In the genomic region with DNA sequence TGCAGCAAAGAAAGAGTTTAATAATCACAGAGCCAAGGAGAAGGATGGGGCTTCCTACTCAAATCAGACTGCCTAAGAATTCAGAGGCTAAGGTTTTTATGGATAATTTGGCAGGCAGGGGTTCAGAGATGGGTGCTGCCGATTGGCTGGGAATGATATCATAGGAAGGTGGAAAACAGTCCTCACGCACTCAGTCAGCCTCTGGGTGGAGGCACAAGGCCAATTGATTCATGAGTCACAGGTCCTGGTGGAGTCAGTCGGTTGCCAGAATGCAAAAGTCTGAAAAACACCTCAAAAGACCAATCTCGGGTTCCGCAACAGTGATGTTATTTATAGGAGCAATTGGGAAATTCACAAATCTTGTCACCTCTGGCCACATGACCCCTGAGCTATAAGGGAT, we compare ENCODE assay signal across 14 cellular contexts.
DNase-seq lines count a peak whose midpoint lies in the region; ATAC-seq and TF ChIP-seq lines count a peak whose summit lies in the region.
"Had no signal": no experiment of that assay in that cellular context is flagged by ENCODE, and none has a peak within 500 bp of the region (broad histone marks: within the 10 kb centered on the region; RNA-seq: fewer than 3 reads in every experiment).

No MANE protein-coding gene starts in this region.

- no peaks in the 10 kb centered on the region for H3K4me1 Mint-ChIP-seq in CD8-positive, alpha-beta T cell (ENCODE audit: low read depth)

- H3K4me3 Mint-ChIP-seq in CD8-positive, alpha-beta T cell, result no peak overlapping the region
- H3K4me3 Mint-ChIP-seq: T-helper 1 cell treated with Interleukin-12 subunit alpha and Interleukin-12 subunit beta and Interleukin-4 antibody, amounts not matched to agents 30 μg/mL and 1 μg/mL, for 36 hours had no signal

- H3K27ac ChIP-seq in right lobe of liver, result no peak overlapping the region
- no peak overlapping the region for H3K27ac ChIP-seq in CD8-positive, alpha-beta T cell (ENCODE audit: low read depth, low read length)
- H3K27ac ChIP-seq: 22Rv1 had no signal

- H3K27me3 ChIP-seq in right lobe of liver, result no peaks in the 10 kb centered on the region
- no peaks in the 10 kb centered on the region for H3K27me3 ChIP-seq in CD8-positive, alpha-beta T cell (ENCODE audit: insufficient read depth, low read length)

- ATAC-seq in right lobe of liver, result no peak
- ATAC-seq in CD8-positive, alpha-beta T cell, result no peak

- H3K9me3 Mint-ChIP-seq in CD8-positive, alpha-beta T cell, result peaks cover 2% of the 10 kb centered on the region
- H3K9me3 Mint-ChIP-seq: T-helper 1 cell treated with Interleukin-12 subunit alpha and Interleukin-12 subunit beta and Interleukin-4 antibody, amounts not matched to agents 30 μg/mL and 1 μg/mL, for 36 hours had no signal

- H3K27me3 Mint-ChIP-seq in CD8-positive, alpha-beta T cell (ENCODE audit: low read depth), result peaks cover 8% of the 10 kb centered on the region

- H3K36me3 ChIP-seq in right lobe of liver, result no peaks in the 10 kb centered on the region
- no peaks in the 10 kb centered on the region for H3K36me3 ChIP-seq in CD8-positive, alpha-beta T cell (ENCODE audit: insufficient read depth, low read length)

- 91% methylated on average over 5 of the region's 5 CpGs for WGBS in right lobe of liver (ENCODE audit: insufficient coverage, low coverage, low lambda C conversion rate, missing lambda C conversion rate)

- intact Hi-C loops in right lobe of liver (cut with DNase I), result no loop called here
- intact Hi-C loops in CD8-positive, alpha-beta T cell (cut with DNase I, micrococcal nuclease), result no loop called here

- no peaks in the 10 kb centered on the region for H3K9me3 ChIP-seq in right lobe of liver
- no peaks in the 10 kb centered on the region for H3K9me3 ChIP-seq in CD8-positive, alpha-beta T cell (ENCODE audit: low read length)

- POLR2A ChIA-PET in CD8-positive, alpha-beta T cell (lab: Charles Lee), result no interaction called here

- no peaks in the 10 kb centered on the region for H3K4me1 ChIP-seq in right lobe of liver
- no peaks in the 10 kb centered on the region for H3K4me1 ChIP-seq in CD8-positive, alpha-beta T cell (ENCODE audit: insufficient read depth, low read length)

- no peak overlapping the region for H3K27ac Mint-ChIP-seq in CD8-positive, alpha-beta T cell
- H3K27ac Mint-ChIP-seq: T-helper 1 cell treated with Interleukin-12 subunit alpha and Interleukin-12 subunit beta and Interleukin-4 antibody, amounts not matched to agents 30 μg/mL and 1 μg/mL, for 36 hours had no signal

- H3K4me3 ChIP-seq in right lobe of liver, result no peak overlapping the region
- H3K4me3 ChIP-seq in CD8-positive, alpha-beta T cell (ENCODE audit: low read depth, low read length), result no peak overlapping the region

- no peaks in the 10 kb centered on the region for H3K36me3 Mint-ChIP-seq in CD8-positive, alpha-beta T cell

- TF ChIP-seq POLR2A in right lobe of liver (IDR thresholded peaks at IDR 0.05), result no peak

- CTCF ChIA-PET in CD8-positive, alpha-beta T cell (lab: Charles Lee), result interaction anchor here (1.1 kb wide), 1 partner anchor 15 kb away, joined by 3 read pairs; no protein-coding TSS in a partner anchor

- DNase-seq in DMS 273 (lab: John Stamatoyannopoulos, UW; ENCODE audit: unreplicated experiment), result peak; percentile 1
- DNase-seq in DMS 273 treated with DMSO at 0.1 percent for 48 hours (lab: John Stamatoyannopoulos, UW), result no peak
- DNase-seq in RKO (ENCODE audit: low spot score), result peak; percentile 82
- DNase-seq in fibroblast of gingiva (ENCODE audit: low read depth), result peak; percentile 2
- DNase-seq in right lobe of liver, result no peak
- DNase-seq in stimulated activated CD4-positive, alpha-beta T cell treated with anti-CD3 and anti-CD28 coated beads, Interleukin-4, amount 100 ng/mL, for 24 hours, result no peak
- no peak for DNase-seq in CD8-positive, alpha-beta T cell
- DNase-seq in stimulated activated CD4-positive, alpha-beta T cell treated with anti-CD3 and anti-CD28 coated beads, Interleukin-4, amount 100 ng/mL, for 1 hour, result no peak
- DNase-seq: activated CD8-positive, alpha-beta memory T cell treated with anti-CD3 and anti-CD28 coated beads for 24 hours; activated naive CD4-positive, alpha-beta T cell treated with anti-CD3 and anti-CD28 coated beads, Interleukin-2, amount 50 U/mL, for 16 hours; NCI-H526; retina had no signal

- no peak for TF ChIP-seq CTCF in right lobe of liver (IDR thresholded peaks at IDR 0.05)
- no peak for TF ChIP-seq CTCF in CD8-positive, alpha-beta T cell (IDR thresholded peaks at IDR 0.05)

Comparison
In these comparisons a context has a peak if more than half of its experiments do, and no peak if none do; other contexts are left out.
1. DNase-seq: peak in DMS 273 (single experiment), RKO (single experiment) and fibroblast of gingiva (single experiment); none in DMS 273 treated with DMSO at 0.1 percent for 48 hours (single experiment), right lobe of liver (0 of 3), stimulated activated CD4-positive, alpha-beta T cell treated with anti-CD3 and anti-CD28 coated beads, Interleukin-4, amount 100 ng/mL, for 24 hours (single experiment), CD8-positive, alpha-beta T cell (0 of 7) and stimulated activated CD4-positive, alpha-beta T cell treated with anti-CD3 and anti-CD28 coated beads, Interleukin-4, amount 100 ng/mL, for 1 hour (single experiment).